10 cellular contexts compared by ENCODE assay signal in the genomic region with DNA sequence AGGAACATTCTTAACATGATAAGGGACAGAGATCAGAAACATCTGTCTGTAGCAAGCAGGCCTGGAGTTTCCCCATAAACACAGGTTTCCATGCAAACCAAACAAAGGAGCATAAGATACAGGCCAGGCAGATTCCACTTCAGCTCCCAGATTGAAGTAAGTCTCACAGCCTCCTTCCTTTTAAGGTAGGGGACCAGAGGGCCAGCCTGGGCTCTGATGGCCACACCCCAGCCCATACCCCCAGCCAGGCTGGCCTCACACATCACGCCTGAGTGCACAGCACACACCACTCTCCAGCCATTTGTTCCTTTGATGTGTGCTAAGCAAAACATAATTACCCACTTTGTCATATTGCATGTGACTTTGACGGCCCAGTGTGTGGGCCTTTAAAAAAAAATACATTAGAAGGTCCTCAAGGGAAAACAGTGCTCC.
DNase-seq lines count a peak whose midpoint lies in the region; FAIRE-seq and TF ChIP-seq lines count a peak whose summit lies in the region.
"Had no signal": no experiment of that assay in that cellular context is flagged by ENCODE, and none has a peak within 500 bp of the region (broad histone marks: within the 10 kb centered on the region; RNA-seq: fewer than 3 reads in every experiment).

No MANE protein-coding gene starts in this region.

- H3K4me1 ChIP-seq in H1 (replicated peaks in 1 of 4; ENCODE audit: control insufficient read depth in 3 of 4, insufficient read depth in 4 of 4, low read length in 3 of 4) = peaks cover 20 to 36% (median 29%) of the 10 kb centered on the region in 4 experiments
- H3K4me1 ChIP-seq in neuronal stem cell (ENCODE audit: control insufficient read depth in 2 of 2, insufficient read depth in 1 of 2, low read depth in 1 of 2, low read length in 2 of 2) = peaks cover 8 to 26% of the 10 kb centered on the region in 2 donors
- H3K4me1 ChIP-seq in OCI-LY7 (ENCODE audit: insufficient read depth, low read length, poor library complexity, severe bottlenecking) = no peaks in the 10 kb centered on the region

- 50% methylated on average over 2 of the region's 2 CpGs; no CpG with 5 or more reads in 1 of the 2 experiments for WGBS in H1 (ENCODE audit: extremely low coverage in 1 of 2, insufficient coverage in 1 of 2, insufficient read length in 1 of 2, insufficient replicate concordance in 2 of 2, low coverage in 1 of 2, low lambda C conversion rate in 2 of 2, missing lambda C conversion rate in 1 of 2), 2 experiments
- no CpG with 5 or more reads among the region's 2 CpGs for WGBS in neuronal stem cell (ENCODE audit: extremely low coverage in 2 of 2, insufficient read length in 2 of 2, insufficient replicate concordance in 1 of 2), 2 donors

- H2BK12ac ChIP-seq in H1 (ENCODE audit: low read depth, low read length) = peak overlapping the region; percentile 82
- H2BK12ac ChIP-seq in neuronal stem cell (ENCODE audit: low read length) = no peak overlapping the region

- peak; percentile 47 for FAIRE-seq in GM12891 (lab: Jason Lieb, UNC)
- peak; percentile 13 for FAIRE-seq in H1 (lab: Jason Lieb, UNC)

- H3K14ac ChIP-seq in H1 (ENCODE audit: insufficient read length) (no peak overlapping the region), neuronal stem cell (ENCODE audit: low read length) (no peak overlapping the region)

- H3K56ac ChIP-seq in H1 (replicated peaks; ENCODE audit: insufficient read length, low read depth, low read length) = no peak overlapping the region

- H2AFZ ChIP-seq in H1 (ENCODE audit: low read length) = no peak overlapping the region
- H2AFZ ChIP-seq in neuronal stem cell (ENCODE audit: low read length) = peak overlapping the region; percentile 15
- no peak overlapping the region for H2AFZ ChIP-seq in OCI-LY7 (ENCODE audit: low read length)

- H2BK15ac ChIP-seq in H1 (ENCODE audit: low read length) = no peak overlapping the region
- no peak overlapping the region for H2BK15ac ChIP-seq in neuronal stem cell (ENCODE audit: low read length)

- no peaks in the 10 kb centered on the region for H3K9me2 ChIP-seq in OCI-LY7 (ENCODE audit: insufficient read depth, low read length)

- H3K23ac ChIP-seq in H1 (ENCODE audit: insufficient read length) (no peak overlapping the region), neuronal stem cell (ENCODE audit: low read depth, low read length, poor library complexity) (no peak overlapping the region)

- CTCF ChIA-PET in H1 (lab: Charles Lee; ENCODE audit: partially characterized antibody) (interaction anchor here (0.6 to 22.7 kb wide), 15 partner anchors 9 to 768 kb away, joined by 3 to 310 read pairs (median 5); no protein-coding TSS in a partner anchor), OCI-LY7 (lab: Charles Lee; ENCODE audit: unreplicated experiment) (no interaction called here)

- peak overlapping the region; percentile 22 for H4K91ac ChIP-seq in H1 (replicated peaks; ENCODE audit: insufficient read length, low read length)
- H4K91ac ChIP-seq in neuronal stem cell (ENCODE audit: low read depth, low read length, poor library complexity) = no peak overlapping the region

- no peak overlapping the region; the same call in 1 of the 2 replicates for H3K18ac ChIP-seq in H1 (ENCODE audit: extremely low read depth, low read length)
- no peak overlapping the region for H3K18ac ChIP-seq in neuronal stem cell (ENCODE audit: low read length)

- H4K20me1 ChIP-seq in H1 (replicated peaks in 1 of 2; ENCODE audit: control insufficient read depth in 1 of 2, insufficient read depth in 2 of 2, low read length in 2 of 2) = no peaks in the 10 kb centered on the region
- H4K20me1 ChIP-seq in OCI-LY7 (ENCODE audit: insufficient read depth, low read length) = no peaks in the 10 kb centered on the region

- no peak for TF ChIP-seq CTCF in H1 (IDR thresholded peaks at IDR 0.05; ENCODE audit: control extremely low read depth in 1 of 3, insufficient read depth in 1 of 3, low read depth in 1 of 3, low read length in 3 of 3)
- TF ChIP-seq CTCF in dorsolateral prefrontal cortex (IDR thresholded peaks at IDR 0.05 in 54 of 56, conservative IDR thresholded peaks at IDR 0.05 in 2 of 56; ENCODE audit: low read depth in 1 of 56, partially characterized antibody in 56 of 56) = no peak
- no peak for TF ChIP-seq CTCF in OCI-LY7 (conservative IDR thresholded peaks at IDR 0.05; ENCODE audit: low read length)

- no peaks in the 10 kb centered on the region for H3K9me3 ChIP-seq in H1 (ENCODE audit: insufficient read depth in 2 of 2, low read depth in 1 of 2, low read length in 1 of 2)
- no peaks in the 10 kb centered on the region for H3K9me3 ChIP-seq in neuronal stem cell (replicated peaks in 1 of 2; ENCODE audit: control insufficient read depth in 2 of 2, insufficient read depth in 1 of 2, low read depth in 1 of 2, low read length in 2 of 2)
- H3K9me3 ChIP-seq in OCI-LY7 (ENCODE audit: low read length) = no peaks in the 10 kb centered on the region

- no peak overlapping the region for H4K5ac ChIP-seq in H1 (ENCODE audit: insufficient read length, low read depth, low read length)

- H2AK5ac ChIP-seq in H1 (ENCODE audit: low read depth, low read length) = no peak overlapping the region
- no peak overlapping the region for H2AK5ac ChIP-seq in neuronal stem cell (ENCODE audit: low read depth, low read length)

- BruUV-seq in OCI-LY7 (replicated peaks; lab: Mats Ljungman, UMichigan) = no TSS peak

- H3K4ac ChIP-seq in H1 (replicated peaks; ENCODE audit: insufficient read length, low read depth, low read length) (no peak overlapping the region), neuronal stem cell (ENCODE audit: low read length) (no peak overlapping the region)

- H3K27me3 ChIP-seq in H1 (replicated peaks in 1 of 4; ENCODE audit: control insufficient read depth in 3 of 4, extremely low read depth in 1 of 4, insufficient read depth in 3 of 4, low read length in 3 of 4) = no peaks in the 10 kb centered on the region
- peaks cover 0 to 15% (median 0%) of the 10 kb centered on the region in 3 experiments for H3K27me3 ChIP-seq in neuronal stem cell (ENCODE audit: control insufficient read depth in 3 of 3, insufficient read depth in 3 of 3, low read depth in 1 of 3, low read length in 3 of 3)
- no peaks in the 10 kb centered on the region for H3K27me3 ChIP-seq in dorsolateral prefrontal cortex

- H3K79me1 ChIP-seq in H1 (ENCODE audit: low read depth, low read length) = no peaks in the 10 kb centered on the region
- no peaks in the 10 kb centered on the region for H3K79me1 ChIP-seq in neuronal stem cell (ENCODE audit: low read depth, low read length)

- H4K8ac ChIP-seq in H1 (ENCODE audit: extremely low read depth, insufficient read depth, low read length) (no peak overlapping the region), neuronal stem cell (ENCODE audit: low read depth, low read length) (no peak overlapping the region)

- H3K23me2 ChIP-seq in H1 (ENCODE audit: low read depth, low read length) = no peaks in the 10 kb centered on the region; the same call in 1 of the 2 replicates

- intact Hi-C loops in dorsolateral prefrontal cortex (cut with DNase I) (no loop called here), OCI-LY7 (cut with micrococcal nuclease; ENCODE audit: unreplicated experiment) (no loop called here)

- H3K9ac ChIP-seq in H1 (replicated peaks in 1 of 4; ENCODE audit: extremely low read depth in 1 of 4, low read depth in 3 of 4, low read length in 3 of 4) = peak overlapping the region in 1 of 4 experiments; percentile 14; a peak in 2 of 7 replicates
- H3K9ac ChIP-seq in neuronal stem cell (ENCODE audit: low read depth, low read length, poor library complexity) = no peak overlapping the region

- H2BK5ac ChIP-seq in H1 (ENCODE audit: low read depth, low read length) (peak overlapping the region; percentile 45; the same call in 1 of the 2 replicates), neuronal stem cell (ENCODE audit: low read length) (no peak overlapping the region)

- peak overlapping the region in 1 of 4 experiments; percentile 24; a peak in 1 of 8 replicates for H3K4me3 ChIP-seq in H1 (ENCODE audit: extremely low read depth in 1 of 4, insufficient read depth in 2 of 4, low read depth in 3 of 4, low read length in 4 of 4)
- H3K4me3 ChIP-seq in neuronal stem cell (ENCODE audit: low read length in 2 of 2) = no peak overlapping the region
- no peak overlapping the region for H3K4me3 ChIP-seq in dorsolateral prefrontal cortex
- H3K4me3 ChIP-seq in OCI-LY7 (ENCODE audit: low read depth, low read length, poor library complexity, severe bottlenecking) = no peak overlapping the region
- H3K4me3 ChIP-seq: lung had no signal

- H2BK120ac ChIP-seq in H1 (replicated peaks; ENCODE audit: low read depth, low read length) (no peak overlapping the region), neuronal stem cell (ENCODE audit: low read depth, low read length) (no peak overlapping the region)

- peak overlapping the region; percentile 49; the same call in 1 of the 2 replicates for H2BK20ac ChIP-seq in H1 (ENCODE audit: low read length)

- no peak for TF ChIP-seq RAD21 in H1 (IDR thresholded peaks at IDR 0.05 in 1 of 2, conservative IDR thresholded peaks at IDR 0.05 in 1 of 2; ENCODE audit: low read depth in 2 of 2, low read length in 2 of 2)

- TF ChIP-seq POLR2A in GM12891 (IDR thresholded peaks at IDR 0.05; ENCODE audit: low read depth, low read length) (no peak), H1 (IDR thresholded peaks at IDR 0.05; ENCODE audit: control extremely low read depth in 1 of 2, low read depth in 2 of 2, low read length in 2 of 2) (no peak; a peak in 1 of 3 replicates)

- H3K27ac ChIP-seq in H1 (ENCODE audit: low read depth, low read length) = peak overlapping the region; percentile 69
- no peak overlapping the region for H3K27ac ChIP-seq in neuronal stem cell (replicated peaks; ENCODE audit: low read length)
- peak overlapping the region in 29 of 59 donors; percentile 0 to 70 (median 42) for H3K27ac ChIP-seq in dorsolateral prefrontal cortex
- H3K27ac ChIP-seq in OCI-LY7 (ENCODE audit: low read depth, low read length, poor library complexity, severe bottlenecking) = no peak overlapping the region

- H3K79me2 ChIP-seq in H1 (ENCODE audit: control insufficient read depth in 1 of 2, insufficient read depth in 2 of 2, low read length in 2 of 2) (no peaks in the 10 kb centered on the region), OCI-LY7 (ENCODE audit: insufficient read depth, low read depth, low read length) (no peaks in the 10 kb centered on the region)

- no peak for DNase-seq in GM12891 (ENCODE audit: insufficient read length, low spot score)
- peak; percentile 64 for DNase-seq in NCI-H1105 (lab: John Stamatoyannopoulos, UW)
- no peak for DNase-seq in H1 (ENCODE audit: low read depth in 1 of 2, low spot score in 2 of 2)
- no peak for DNase-seq in neuronal stem cell (ENCODE audit: low spot score)
- DNase-seq in dorsolateral prefrontal cortex = no peak
- DNase-seq in NCI-H446 treated with DMSO at 0.1 percent for 48 hours (lab: John Stamatoyannopoulos, UW) = no peak
- DNase-seq in occipital lobe (lab: John Stamatoyannopoulos, UW) = no peak
- DNase-seq in OCI-LY7 (ENCODE audit: low spot score) = no peak
- DNase-seq: activated T-cell treated with anti-CD3 and anti-CD28 coated beads, Interleukin-2, amount 50 U/mL, for 24 hours had no signal

- TF ChIP-seq EP300 in H1 (IDR thresholded peaks at IDR 0.05; ENCODE audit: borderline replicate concordance in 1 of 2, low read depth in 2 of 2, low read length in 2 of 2) = 0 out of 3 replicates have a peak, but pooled peaks of 1 of the 2 experiments have one; percentile 55

- H3K36me3 ChIP-seq in H1 (ENCODE audit: control insufficient read depth in 2 of 4, insufficient read depth in 4 of 4, low read length in 3 of 4) = no peaks in the 10 kb centered on the region
- H3K36me3 ChIP-seq in neuronal stem cell (replicated peaks in 1 of 2; ENCODE audit: control insufficient read depth in 2 of 2, insufficient read depth in 2 of 2, low read length in 2 of 2) = no peaks in the 10 kb centered on the region
- no peaks in the 10 kb centered on the region for H3K36me3 ChIP-seq in OCI-LY7 (ENCODE audit: insufficient read depth, low read length)

- peak overlapping the region; percentile 51 to 78; a peak in 3 of 4 replicates for H3K4me2 ChIP-seq in H1 (ENCODE audit: insufficient read depth in 1 of 2, low read depth in 2 of 2, low read length in 2 of 2)
- H3K4me2 ChIP-seq in neuronal stem cell (ENCODE audit: insufficient read depth, low read length, poor library complexity, severe bottlenecking) = no peak overlapping the region
- H3K4me2 ChIP-seq in OCI-LY7 (ENCODE audit: low read length) = no peak overlapping the region

- POLR2A ChIA-PET in H1 (lab: Charles Lee; ENCODE audit: partially characterized antibody) (no interaction called here), OCI-LY7 (lab: Charles Lee) (no interaction called here)

Comparison
In these comparisons a context has a peak if more than half of its experiments do, and no peak if none do; other contexts are left out.
1. H3K4me2 ChIP-seq: peak in H1 (2 of 2); none in neuronal stem cell (single experiment) and OCI-LY7 (single experiment).